25 cellular contexts compared by ENCODE assay signal in genomic region chr13:48555441-48555840, GRCh38.
"Had no signal": no experiment of that assay in that cellular context is flagged by ENCODE, and none has a peak within 500 bp of the region (broad histone marks: within the 10 kb centered on the region; RNA-seq: fewer than 3 reads in every experiment).

No MANE protein-coding gene starts in this region.

- ATAC-seq: gastrocnemius medialis; left ventricle myocardium superior; lower lobe of right lung; naive thymus-derived CD8-positive, alpha-beta T cell; psoas muscle; right cardiac atrium; stimulated activated memory B cell treated with anti-CD40 and anti-IgM and Interleukin-4, amounts not matched to agents 10 μg/mL and 1 μg/mL and 100 μg/mL, for 72 hours; stimulated activated naive CD8-positive, alpha-beta T cell treated with anti-CD3 and anti-CD28 coated beads, Interleukin-15, Interleukin-2, amounts not matched to agents 100 U/mL and 50 U/mL, for 24 hours had no signal

- FAIRE-seq: urothelium cell line had no signal

- H3K36me3 ChIP-seq: colonic mucosa, gastrocnemius medialis, lower lobe of right lung, sigmoid colon, thoracic aorta, upper lobe of left lung had no signal

- H3K4me1 ChIP-seq: colonic mucosa, gastrocnemius medialis, lower lobe of right lung, psoas muscle, sigmoid colon, tibial nerve, upper lobe of left lung had no signal

- H3K9me3 ChIP-seq: colonic mucosa had no signal

- H3K4me3 ChIP-seq: colonic mucosa, gastrocnemius medialis, lower lobe of right lung, psoas muscle, sigmoid colon, spleen, thoracic aorta, tibial nerve, upper lobe of left lung had no signal

- H3K27me3 ChIP-seq: colonic mucosa, gastrocnemius medialis, sigmoid colon, tibial nerve, upper lobe of left lung had no signal

- DNase-seq: colonic mucosa; dermis blood vessel endothelial cell; effector memory CD4-positive, alpha-beta T cell; erythroblast; gastrocnemius medialis; head of caudate nucleus; islet precursor cell; left ventricle myocardium superior; lower lobe of right lung; naive thymus-derived CD8-positive, alpha-beta T cell; nephron progenitor cell; nucleus accumbens; posterior cingulate gyrus; psoas muscle; right cardiac atrium; sigmoid colon; spleen; stimulated activated CD4-positive, alpha-beta T cell treated with anti-CD3 and anti-CD28 coated beads, Interleukin-4, amount 100 ng/mL, for 4 hours; stimulated activated naive CD8-positive, alpha-beta T cell treated with anti-CD3 and anti-CD28 coated beads, Interleukin-15, Interleukin-2, amounts not matched to agents 100 U/mL and 50 U/mL, for 24 hours; substantia nigra; upper lobe of left lung had no signal

- H3K27ac ChIP-seq: colonic mucosa, gastrocnemius medialis, lower lobe of right lung, psoas muscle, sigmoid colon, thoracic aorta, tibial nerve, upper lobe of left lung had no signal
